In the genomic region with DNA sequence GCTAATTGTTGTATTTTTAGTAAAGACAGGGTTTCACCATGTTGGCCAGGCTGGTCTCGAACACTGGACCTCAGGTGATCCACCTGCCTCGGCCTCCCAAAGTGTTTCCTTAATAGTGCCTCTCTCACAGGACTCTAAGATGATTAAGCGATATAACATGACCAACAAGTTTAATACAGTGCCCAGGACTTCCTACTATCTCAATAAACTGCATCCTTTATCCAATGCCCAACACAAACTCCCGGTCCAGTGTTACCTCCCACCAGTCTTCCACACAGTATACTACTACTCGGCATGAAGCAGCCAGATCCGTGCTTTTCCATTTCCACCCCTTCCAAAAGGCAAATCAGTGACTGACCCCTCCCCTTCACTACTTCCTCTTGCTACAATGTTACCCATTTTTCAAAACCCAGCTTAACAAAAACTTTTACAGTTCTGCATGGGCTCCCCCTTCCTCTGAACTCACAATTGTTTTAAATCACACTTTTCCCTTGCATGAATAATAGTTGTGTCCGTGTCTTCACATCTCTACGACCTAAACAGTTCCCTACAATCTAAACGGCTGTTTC, we compare ENCODE assay signal across 8 cellular contexts. TPM values are rescaled to one million over a fixed set of nuclear protein-coding genes. Genes with fewer than 3 reads are reported as not detected.
DNase-seq lines count a peak whose midpoint lies in the region; TF ChIP-seq lines count a peak whose summit lies in the region.

No MANE protein-coding gene starts in this region.

- peaks cover 8% of the 10 kb centered on the region for H3K4me1 ChIP-seq in testis

- peak overlapping the region; percentile 98 for H3K27ac Mint-ChIP-seq in T-helper 2 cell treated with Interferon-gamma antibody and Interleukin-4, amounts not matched to agents 5 μg/mL and 100 μg/mL, for 36 hours

- H3K36me3 ChIP-seq in testis (ENCODE audit: low read depth, missing control alignments): no peaks in the 10 kb centered on the region

- peak overlapping the region; percentile 98 for H3K4me3 Mint-ChIP-seq in T-helper 2 cell treated with Interferon-gamma antibody and Interleukin-4, amounts not matched to agents 5 μg/mL and 100 μg/mL, for 36 hours

- H3K36me3 Mint-ChIP-seq in T-helper 2 cell treated with Interferon-gamma antibody and Interleukin-4, amounts not matched to agents 5 μg/mL and 100 μg/mL, for 36 hours (ENCODE audit: low read depth): peaks cover 66% of the 10 kb centered on the region

- no peaks in the 10 kb centered on the region for H3K27me3 Mint-ChIP-seq in T-helper 2 cell treated with Interferon-gamma antibody and Interleukin-4, amounts not matched to agents 5 μg/mL and 100 μg/mL, for 36 hours (ENCODE audit: low read depth)

- no peak for TF ChIP-seq POLR2A in testis (IDR thresholded peaks at IDR 0.05)

- 30 to 31% methylated on average over 9 of the region's 9 CpGs for WGBS in testis, 2 donors

- intact Hi-C loops in testis (cut with DNase I; ENCODE audit: low total_unique reads): no loop called here

- peaks cover 25% of the 10 kb centered on the region for H3K4me1 Mint-ChIP-seq in T-helper 2 cell treated with Interferon-gamma antibody and Interleukin-4, amounts not matched to agents 5 μg/mL and 100 μg/mL, for 36 hours (ENCODE audit: low read depth)

- TF ChIP-seq CTCF in WI38 (IDR thresholded peaks at IDR 0.05; ENCODE audit: low read depth, low read length): no peak
- no peak for TF ChIP-seq CTCF in testis (IDR thresholded peaks at IDR 0.05)

- H3K4me3 ChIP-seq in WI38 (ENCODE audit: low read depth, low read length) (peak overlapping the region; percentile 81), iPS-11a (ENCODE audit: low read depth, low read length) (peak overlapping the region; percentile 99), testis (peak overlapping the region; percentile 65 to 67)

- no peaks in the 10 kb centered on the region for H3K9me3 Mint-ChIP-seq in T-helper 2 cell treated with Interferon-gamma antibody and Interleukin-4, amounts not matched to agents 5 μg/mL and 100 μg/mL, for 36 hours

- no peak for DNase-seq in T-helper 2 cell treated with Interferon-gamma antibody and Interleukin-4, amounts not matched to agents 5 μg/mL and 100 μg/mL, for 36 hours (ENCODE audit: low spot score)
- no peak for DNase-seq in T-helper 2 cell
- peak; percentile 36 for DNase-seq in testis
- DNase-seq in UCSD-AML1 (lab: John Stamatoyannopoulos, UW; ENCODE audit: unreplicated experiment): no peak
- DNase-seq in AG20443 (ENCODE audit: low spot score): no peak
- no peak for DNase-seq in stimulated activated naive CD4-positive, alpha-beta T cell treated with Interleukin-2 at 50 U/mL for 16 hours (lab: John Stamatoyannopoulos, UW)

- H3K27me3 ChIP-seq in testis: no peaks in the 10 kb centered on the region

- peak overlapping the region; percentile 22 to 84 for H3K27ac ChIP-seq in testis

- no peaks in the 10 kb centered on the region for H3K9me3 ChIP-seq in testis

RNA-seq across cellular contexts. Expression of a gene that starts 0.9 kb away (rescaled TPM):
- total RNA-seq in testis: 10 to 100 TPM; 51.8 to 60.3 TPM
- polyA plus RNA-seq in testis (ENCODE audit: insufficient read depth, low read depth, low replicate concordance): 38.6 TPM

RNA-seq across cellular contexts. Expression of a gene that starts 11.4 kb away (rescaled TPM):
- 10 to 100 TPM; 40.6 to 43.4 TPM for total RNA-seq in testis
- 28.6 TPM for polyA plus RNA-seq in testis (ENCODE audit: insufficient read depth, low read depth, low replicate concordance)

RNA-seq across cellular contexts. Expression of a gene that starts 32.9 kb away (rescaled TPM):
- total RNA-seq in testis: 1,000 to 10,000 TPM; 1,591 to 1,928 TPM
- 1,857 TPM for polyA plus RNA-seq in testis (ENCODE audit: insufficient read depth, low read depth, low replicate concordance)

RNA-seq across cellular contexts. Expression of a gene that starts 40.0 kb away (rescaled TPM):
- total RNA-seq in testis: 100 to 1,000 TPM; 314 to 328 TPM
- 160 TPM for polyA plus RNA-seq in testis (ENCODE audit: insufficient read depth, low read depth, low replicate concordance)
